In the genomic region with DNA sequence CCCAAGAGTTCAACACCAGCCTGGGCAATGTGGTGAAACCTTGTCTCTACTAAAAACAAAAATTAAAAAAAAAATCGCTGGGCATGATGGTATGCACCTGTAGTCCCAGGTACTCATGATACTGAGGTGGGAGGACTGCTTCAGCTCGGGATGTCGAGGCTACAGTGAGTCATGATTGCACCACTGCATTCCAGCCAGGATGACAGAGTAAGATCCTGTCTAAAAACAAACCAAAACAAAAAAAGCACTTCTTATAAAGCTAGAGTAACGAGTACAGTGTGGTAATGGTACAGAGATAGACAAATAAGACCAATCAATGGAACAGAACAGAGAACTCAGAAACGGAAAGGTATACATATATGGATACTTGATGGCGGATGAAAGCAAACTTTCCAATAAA, we compare ENCODE assay signal across 14 cellular contexts. TPM values are rescaled to one million over a fixed set of nuclear protein-coding genes. Genes with fewer than 3 reads are reported as not detected.
DNase-seq lines count a peak whose midpoint lies in the region; ATAC-seq and TF ChIP-seq lines count a peak whose summit lies in the region.
"Had no signal": no experiment of that assay in that cellular context is flagged by ENCODE, and none has a peak within 500 bp of the region (broad histone marks: within the 10 kb centered on the region; RNA-seq: fewer than 3 reads in every experiment).

No MANE protein-coding gene starts in this region.

- H3K27ac Mint-ChIP-seq in activated CD8-positive, alpha-beta T cell treated with anti-CD3 and anti-CD28 coated beads, Interleukin-2, amount 10 ng/mL, durations not matched to agents 7 days and 5 days = no peak overlapping the region

- intact Hi-C loops in breast epithelium (cut with DNase I; ENCODE audit: low total_unique reads) (no loop called here), lower leg skin (cut with DNase I; ENCODE audit: low total_unique reads) (no loop called here)

- peak; percentile 27 for DNase-seq in AG20443 (ENCODE audit: low spot score)
- DNase-seq in LHCN-M2 (ENCODE audit: low read depth) = peak; percentile 59
- DNase-seq in breast epithelium (ENCODE audit: low spot score in 2 of 2) = peak in 1 of 2 donors; percentile 69
- DNase-seq in kidney glomerular epithelial cell (lab: John Stamatoyannopoulos, UW) = peak; percentile 44
- no peak for DNase-seq in lower leg skin (ENCODE audit: low spot score in 2 of 2)
- no peak for DNase-seq in occipital lobe (lab: John Stamatoyannopoulos, UW)
- DNase-seq in NCI-H2227 (lab: John Stamatoyannopoulos, UW; ENCODE audit: unreplicated experiment) = no peak
- DNase-seq in activated CD8-positive, alpha-beta T cell treated with anti-CD3 and anti-CD28 coated beads, Interleukin-2, amount 10 ng/mL, durations not matched to agents 7 days and 5 days = no peak
- DNase-seq: activated naive CD4-positive, alpha-beta T cell treated with anti-CD3 and anti-CD28 coated beads, Interleukin-2, amount 50 U/mL, for 16 hours; NCI-H1694; OCI-M1; WERI-Rb-1 had no signal

- peaks cover 53% of the 10 kb centered on the region for H3K36me3 Mint-ChIP-seq in activated CD8-positive, alpha-beta T cell treated with anti-CD3 and anti-CD28 coated beads, Interleukin-2, amount 10 ng/mL, durations not matched to agents 7 days and 5 days (ENCODE audit: low read depth)

- CTCF ChIA-PET in activated CD8-positive, alpha-beta T cell treated with anti-CD3 and anti-CD28 coated beads, Interleukin-2, amount 10 ng/mL, durations not matched to agents 7 days and 5 days (lab: Charles Lee) = interaction anchor here (2.1 kb wide), 1 partner anchor 10 kb away, joined by 7 read pairs; no protein-coding TSS in a partner anchor

- H3K4me1 Mint-ChIP-seq in activated CD8-positive, alpha-beta T cell treated with anti-CD3 and anti-CD28 coated beads, Interleukin-2, amount 10 ng/mL, durations not matched to agents 7 days and 5 days (ENCODE audit: low read depth) = peaks cover 62% of the 10 kb centered on the region

- H3K36me3 ChIP-seq in breast epithelium = no peaks in the 10 kb centered on the region
- H3K36me3 ChIP-seq: WERI-Rb-1 had no signal

- TF ChIP-seq POLR2A in breast epithelium (IDR thresholded peaks at IDR 0.05) (no peak), lower leg skin (IDR thresholded peaks at IDR 0.05) (no peak)

- no peaks in the 10 kb centered on the region for H3K27me3 ChIP-seq in breast epithelium

- peaks cover 0 to 4% of the 10 kb centered on the region in 2 donors for H3K4me1 ChIP-seq in breast epithelium

- no peaks in the 10 kb centered on the region for H3K9me3 ChIP-seq in breast epithelium

- WGBS in lower leg skin, 2 donors = 59 to 60% methylated on average over 6 of the region's 6 CpGs

- H3K4me3 Mint-ChIP-seq in activated CD8-positive, alpha-beta T cell treated with anti-CD3 and anti-CD28 coated beads, Interleukin-2, amount 10 ng/mL, durations not matched to agents 7 days and 5 days = no peak overlapping the region
- H3K4me3 Mint-ChIP-seq: CD14-positive monocyte had no signal

- no peak for ATAC-seq in activated CD8-positive, alpha-beta T cell treated with anti-CD3 and anti-CD28 coated beads, Interleukin-2, amount 10 ng/mL, durations not matched to agents 7 days and 5 days
- ATAC-seq: sciatic nerve had no signal

- no peaks in the 10 kb centered on the region for H3K9me3 Mint-ChIP-seq in activated CD8-positive, alpha-beta T cell treated with anti-CD3 and anti-CD28 coated beads, Interleukin-2, amount 10 ng/mL, durations not matched to agents 7 days and 5 days (ENCODE audit: insufficient read depth)
- H3K9me3 Mint-ChIP-seq: CD14-positive monocyte had no signal

- TF ChIP-seq CTCF in breast epithelium (IDR thresholded peaks at IDR 0.05) = no peak
- peak in 1 of 3 donors; percentile 17 for TF ChIP-seq CTCF in lower leg skin (IDR thresholded peaks at IDR 0.05)

- peak overlapping the region; percentile 22 to 46 for H3K27ac ChIP-seq in breast epithelium
- H3K27ac ChIP-seq: WERI-Rb-1 had no signal

- H3K27me3 Mint-ChIP-seq in activated CD8-positive, alpha-beta T cell treated with anti-CD3 and anti-CD28 coated beads, Interleukin-2, amount 10 ng/mL, durations not matched to agents 7 days and 5 days (ENCODE audit: low read depth) = no peaks in the 10 kb centered on the region

- POLR2A ChIA-PET in activated CD8-positive, alpha-beta T cell treated with anti-CD3 and anti-CD28 coated beads, Interleukin-2, amount 10 ng/mL, durations not matched to agents 7 days and 5 days (lab: Charles Lee) = interaction anchor here (2.2 kb wide), 1 partner anchor 29 kb away, joined by 5 read pairs; no protein-coding TSS in a partner anchor

- H3K4me3 ChIP-seq in breast epithelium = no peak overlapping the region
- no peak overlapping the region for H3K4me3 ChIP-seq in lower leg skin (ENCODE audit: low read depth, poor library complexity, severe bottlenecking)

RNA-seq across cellular contexts. Expression of gene NSMCE1, which starts 4.4 kb away (rescaled TPM):
- 50.1 and 62.7 TPM in 2 replicates for total RNA-seq in LHCN-M2 (2014; rRNA removed)
- 103 TPM for polyA plus RNA-seq in LHCN-M2 (2012)
- 10 to 100 TPM; 32.4 to 54.6 (median 51.8) TPM for total RNA-seq in breast epithelium
- 10 to 100 TPM; 17.3 to 29.2 (median 21.1) TPM for total RNA-seq in lower leg skin
- 26.4 TPM for total RNA-seq in occipital lobe
- 10 to 100 TPM; 87.3 to 94.9 TPM for total RNA-seq in activated CD8-positive, alpha-beta T cell treated with anti-CD3 and anti-CD28 coated beads, Interleukin-2, amount 10 ng/mL, durations not matched to agents 7 days and 5 days

RNA-seq across cellular contexts. Expression of gene IL4R, which starts 49.6 kb away (rescaled TPM):
- 13.8 and 14.5 TPM in 2 replicates for total RNA-seq in LHCN-M2 (2014; rRNA removed)
- polyA plus RNA-seq in LHCN-M2 (2012) = 10.7 TPM
- total RNA-seq in breast epithelium = 10 to 100 TPM; 18.7 to 53.4 (median 51.8) TPM
- total RNA-seq in lower leg skin = 10 to 100 TPM; 22.3 to 35.0 (median 25.1) TPM
- total RNA-seq in occipital lobe = 1.1 TPM
- 100 to 1,000 TPM; 231 to 237 TPM for total RNA-seq in activated CD8-positive, alpha-beta T cell treated with anti-CD3 and anti-CD28 coated beads, Interleukin-2, amount 10 ng/mL, durations not matched to agents 7 days and 5 days

Comparison
In these comparisons a context has a peak if more than half of its experiments do, and no peak if none do; other contexts are left out.
1. DNase-seq: peak in AG20443 (single experiment), LHCN-M2 (single experiment) and kidney glomerular epithelial cell (single experiment); none in lower leg skin (0 of 2), occipital lobe (single experiment), NCI-H2227 (single experiment) and activated CD8-positive, alpha-beta T cell treated with anti-CD3 and anti-CD28 coated beads, Interleukin-2, amount 10 ng/mL, durations not matched to agents 7 days and 5 days (single experiment).
2. RNA of gene IL4R, which starts 49.6 kb away (total RNA-seq): 231 to 237 TPM in activated CD8-positive, alpha-beta T cell treated with anti-CD3 and anti-CD28 coated beads, Interleukin-2, amount 10 ng/mL, durations not matched to agents 7 days and 5 days; 18.7 to 53.4 TPM in breast epithelium, 22.3 to 35.0 TPM in lower leg skin, 13.8 to 14.5 TPM in LHCN-M2 and 1.1 TPM in occipital lobe (single experiment); every median in the first group is over 4 times any median in the second.